ENCODE assay signal across 17 cellular contexts in genomic region chr16:26951950-26952349, GRCh38.
"Had no signal": no experiment of that assay in that cellular context is flagged by ENCODE, and none has a peak within 500 bp of the region (broad histone marks: within the 10 kb centered on the region; RNA-seq: fewer than 3 reads in every experiment).

No MANE protein-coding gene starts in this region.

- H3K27ac Mint-ChIP-seq: activated naive CD8-positive, alpha-beta T cell treated with anti-CD3 and anti-CD28 coated beads for 36 hours had no signal

- H3K4me3 ChIP-seq: ascending aorta, colonic mucosa, esophagus squamous epithelium, heart right ventricle, lower lobe of right lung, stomach, thoracic aorta had no signal

- ATAC-seq: activated T-cell treated with anti-CD3 and anti-CD28 coated beads, Interleukin-2, amount 50 U/mL, for 4 hours; heart right ventricle; lower lobe of right lung had no signal

- H3K4me1 ChIP-seq: ascending aorta, colonic mucosa, esophagus squamous epithelium, heart right ventricle, lower lobe of right lung, stomach had no signal

- H3K9me3 Mint-ChIP-seq: activated naive CD8-positive, alpha-beta T cell treated with anti-CD3 and anti-CD28 coated beads for 36 hours; activated T-cell treated with anti-CD3 and anti-CD28 coated beads, Interleukin-2, amount 50 U/mL, for 4 hours had no signal

- H3K27me3 ChIP-seq: ascending aorta, colonic mucosa had no signal

- H3K27ac ChIP-seq: ascending aorta, colonic mucosa, esophagus squamous epithelium, heart right ventricle, lower lobe of right lung, stomach, thoracic aorta had no signal

- DNase-seq: activated CD4-positive, alpha-beta T cell treated with anti-CD3 and anti-CD28 coated beads, Interleukin-2, amount 50 U/mL, for 4 hours; activated CD4-positive, CD25-positive, alpha-beta regulatory T cell treated with anti-CD3 and anti-CD28 coated beads, Interleukin-2, amount 50 U/mL, for 72 hours; activated effector memory CD4-positive, alpha-beta T cell treated with anti-CD3 and anti-CD28 coated beads, Interleukin-2, amount 50 U/mL, for 16 hours; activated naive CD8-positive, alpha-beta T cell treated with anti-CD3 and anti-CD28 coated beads for 36 hours; activated T-cell treated with anti-CD3 and anti-CD28 coated beads, Interleukin-2, amount 50 U/mL, for 4 hours; colonic mucosa; esophagus squamous epithelium; heart right ventricle; kidney glomerular epithelial cell; lower lobe of right lung; midbrain; small intestine; stomach; T-helper 9 cell had no signal

- H3K4me3 Mint-ChIP-seq: activated naive CD8-positive, alpha-beta T cell treated with anti-CD3 and anti-CD28 coated beads for 36 hours; activated T-cell treated with anti-CD3 and anti-CD28 coated beads, Interleukin-2, amount 50 U/mL, for 4 hours had no signal

- H3K36me3 ChIP-seq: ascending aorta, colonic mucosa, esophagus squamous epithelium, heart right ventricle, lower lobe of right lung, stomach, thoracic aorta had no signal

- H3K36me3 Mint-ChIP-seq: activated naive CD8-positive, alpha-beta T cell treated with anti-CD3 and anti-CD28 coated beads for 36 hours had no signal

- FAIRE-seq: frontal cortex, small intestine had no signal

- H3K4me1 Mint-ChIP-seq: activated naive CD8-positive, alpha-beta T cell treated with anti-CD3 and anti-CD28 coated beads for 36 hours had no signal
